Comparison of ENCODE assay signal across 11 cellular contexts in the genomic region with DNA sequence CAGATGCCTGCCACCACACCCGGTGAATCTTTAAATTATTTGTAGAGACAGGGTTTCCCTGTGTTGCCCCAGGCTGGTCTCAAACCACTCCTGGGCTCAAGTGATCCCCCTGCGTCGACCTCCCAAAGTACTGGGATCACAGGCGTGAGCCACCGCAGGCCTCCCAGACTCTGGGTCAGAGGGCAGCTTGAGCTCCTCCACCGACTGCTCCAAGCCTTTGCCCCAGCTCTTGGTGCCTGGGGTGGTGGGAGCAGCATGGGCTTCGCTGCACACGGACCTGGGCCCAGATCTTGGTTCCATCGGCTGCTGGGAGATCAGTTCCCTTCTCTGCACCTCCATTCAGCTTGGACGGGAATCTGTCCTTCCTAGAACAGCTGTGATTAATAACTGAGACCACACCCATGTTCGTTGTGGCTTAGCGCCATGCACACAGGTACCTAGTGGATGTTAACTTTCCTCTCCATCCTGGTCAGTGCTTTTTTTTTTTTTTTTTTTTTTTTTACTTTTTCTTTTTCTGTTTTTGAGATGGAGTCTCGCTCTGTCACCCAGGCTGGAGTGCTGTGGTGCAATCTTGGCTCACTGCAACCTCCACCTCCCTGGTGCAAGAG.
DNase-seq lines count a peak whose midpoint lies in the region; ATAC-seq and TF ChIP-seq lines count a peak whose summit lies in the region.
"Had no signal": no experiment of that assay in that cellular context is flagged by ENCODE, and none has a peak within 500 bp of the region (broad histone marks: within the 10 kb centered on the region; RNA-seq: fewer than 3 reads in every experiment).

No MANE protein-coding gene starts in this region.

- H3K27ac ChIP-seq in mammary epithelial cell (ENCODE audit: insufficient read depth, low read depth, low read length) (peak overlapping the region; percentile 23), lung (ENCODE audit: low read depth in 1 of 2, low read length in 1 of 2) (peak overlapping the region; percentile 30 to 80), thymus (ENCODE audit: low read depth) (peak overlapping the region; percentile 78)
- H3K27ac ChIP-seq: HL-60 had no signal

- no peaks in the 10 kb centered on the region for H3K9me3 Mint-ChIP-seq in T-helper 2 cell treated with Interferon-gamma antibody and Interleukin-4, amounts not matched to agents 5 μg/mL and 100 μg/mL, for 36 hours

- H3K36me3 Mint-ChIP-seq in T-helper 2 cell treated with Interferon-gamma antibody and Interleukin-4, amounts not matched to agents 5 μg/mL and 100 μg/mL, for 36 hours (ENCODE audit: low read depth) = no peaks in the 10 kb centered on the region

- H3K27me3 Mint-ChIP-seq in T-helper 2 cell treated with Interferon-gamma antibody and Interleukin-4, amounts not matched to agents 5 μg/mL and 100 μg/mL, for 36 hours (ENCODE audit: low read depth) = no peaks in the 10 kb centered on the region

- H3K4me3 ChIP-seq in mammary epithelial cell (replicated peaks in 1 of 3; ENCODE audit: insufficient read depth in 1 of 3, low read depth in 2 of 3, low read length in 3 of 3) = no peak overlapping the region
- H3K4me3 ChIP-seq in lung = no peak overlapping the region
- no peak overlapping the region for H3K4me3 ChIP-seq in thymus (ENCODE audit: low read length)

- no TSS peak for BruUV-seq in mammary epithelial cell (replicated peaks; lab: Mats Ljungman, UMichigan)

- H3K36me3 ChIP-seq in mammary epithelial cell (ENCODE audit: insufficient read depth, low read length) (no peaks in the 10 kb centered on the region), lung (ENCODE audit: control insufficient read depth in 2 of 2, insufficient read depth in 2 of 2, low read length in 2 of 2) (no peaks in the 10 kb centered on the region), thymus (ENCODE audit: control insufficient read depth, insufficient read depth) (peaks cover 7% of the 10 kb centered on the region)

- peak overlapping the region; percentile 38 for H3K4me2 ChIP-seq in mammary epithelial cell (ENCODE audit: insufficient read depth, low read depth, low read length)

- no peak overlapping the region for H3K9ac ChIP-seq in mammary epithelial cell (ENCODE audit: insufficient read depth, low read length)

- no peak overlapping the region for H2AFZ ChIP-seq in mammary epithelial cell (ENCODE audit: low read depth, low read length)

- TF ChIP-seq CTCF in mammary epithelial cell (conservative IDR thresholded peaks at IDR 0.05 in 1 of 2, IDR thresholded peaks at IDR 0.05 in 1 of 2; ENCODE audit: extremely low read depth in 1 of 2, insufficient read depth in 1 of 2, low read depth in 1 of 2, low read length in 2 of 2) = no peak
- no peak for TF ChIP-seq CTCF in lung (IDR thresholded peaks at IDR 0.05; ENCODE audit: control extremely low read depth, extremely low read depth)

- ATAC-seq in lung (ENCODE audit: insufficient read depth, low FRiP score) (no peak), left lobe of liver (no peak)

- 87% methylated on average over 9 of the region's 13 CpGs for WGBS in mammary epithelial cell (ENCODE audit: low coverage, missing lambda C conversion rate)
- WGBS in lung, 2 donors = 82 to 87% methylated on average over 13 of the region's 13 CpGs
- whole genome bisulfite sequencing in thymus = 91% methylated on average over 13 of the region's 13 CpGs

- H4K20me1 ChIP-seq in mammary epithelial cell (ENCODE audit: insufficient read depth, low read length) = no peaks in the 10 kb centered on the region

- in situ Hi-C loops in mammary epithelial cell (cut with MboI; ENCODE audit: low sequenced_read_pairs in 2 of 2) = no loop called here

- dilution Hi-C loops in mammary epithelial cell (cut with HindIII; ENCODE audit: low sequenced_read_pairs) = no loop called here

- H3K27me3 ChIP-seq in mammary epithelial cell (ENCODE audit: insufficient read depth, low read length) (no peaks in the 10 kb centered on the region), lung (ENCODE audit: control insufficient read depth, insufficient read depth) (no peaks in the 10 kb centered on the region), thymus (ENCODE audit: control insufficient read depth, insufficient read depth) (no peaks in the 10 kb centered on the region)

- H3K27ac Mint-ChIP-seq in T-helper 2 cell treated with Interferon-gamma antibody and Interleukin-4, amounts not matched to agents 5 μg/mL and 100 μg/mL, for 36 hours = no peak overlapping the region

- H3K9me3 ChIP-seq in mammary epithelial cell (replicated peaks; ENCODE audit: insufficient read depth, low read length) (no peaks in the 10 kb centered on the region), lung (ENCODE audit: control insufficient read depth in 2 of 2, insufficient read depth in 1 of 2, low read length in 1 of 2) (no peaks in the 10 kb centered on the region), thymus (ENCODE audit: control insufficient read depth) (no peaks in the 10 kb centered on the region)

- CTCF ChIA-PET in mammary epithelial cell (lab: Charles Lee; ENCODE audit: low non-redundant PET) = no interaction called here

- H3K4me3 Mint-ChIP-seq in T-helper 2 cell treated with Interferon-gamma antibody and Interleukin-4, amounts not matched to agents 5 μg/mL and 100 μg/mL, for 36 hours = no peak overlapping the region

- H3K79me2 ChIP-seq in mammary epithelial cell (ENCODE audit: insufficient read depth, low read length) = peaks cover 4% of the 10 kb centered on the region

- H3K4me1 ChIP-seq in mammary epithelial cell (ENCODE audit: insufficient read depth, low read length) = peaks cover 22% of the 10 kb centered on the region
- H3K4me1 ChIP-seq in lung (ENCODE audit: control insufficient read depth in 2 of 2, insufficient read depth in 2 of 2, low read length in 2 of 2) = peaks cover 12 to 18% of the 10 kb centered on the region in 2 donors
- peaks cover 16% of the 10 kb centered on the region for H3K4me1 ChIP-seq in thymus (ENCODE audit: control insufficient read depth, insufficient read depth, low read length)

- H3K4me1 Mint-ChIP-seq in T-helper 2 cell treated with Interferon-gamma antibody and Interleukin-4, amounts not matched to agents 5 μg/mL and 100 μg/mL, for 36 hours (ENCODE audit: low read depth) = peaks cover 2% of the 10 kb centered on the region

- peak; percentile 1 for DNase-seq in DMS153 (lab: John Stamatoyannopoulos, UW)
- DNase-seq in DMS153 treated with DMSO at 0.1 percent for 48 hours (lab: John Stamatoyannopoulos, UW; ENCODE audit: unreplicated experiment) = no peak
- DNase-seq in mammary epithelial cell = peak; percentile 28
- DNase-seq in lung (ENCODE audit: low spot score) = no peak
- DNase-seq in NCI-H526 (lab: John Stamatoyannopoulos, UW) = no peak
- no peak for DNase-seq in T-helper 2 cell treated with Interferon-gamma antibody and Interleukin-4, amounts not matched to agents 5 μg/mL and 100 μg/mL, for 36 hours (ENCODE audit: low spot score)
- no peak for DNase-seq in left lobe of liver (ENCODE audit: low spot score)
- DNase-seq: 8988T, DMS53 had no signal

- intact Hi-C loops in mammary epithelial cell (cut with micrococcal nuclease) = loop anchor here (2.0 kb wide), 1 partner anchor 294 kb away; no protein-coding TSS in a partner anchor

Comparison
In these comparisons a context has a peak if more than half of its experiments do, and no peak if none do; other contexts are left out.
1. DNase-seq: peak in DMS153 (single experiment) and mammary epithelial cell (single experiment); none in DMS153 treated with DMSO at 0.1 percent for 48 hours (single experiment), lung (single experiment), NCI-H526 (0 of 2), T-helper 2 cell treated with Interferon-gamma antibody and Interleukin-4, amounts not matched to agents 5 μg/mL and 100 μg/mL, for 36 hours (single experiment) and left lobe of liver (single experiment).
2. H3K27ac ChIP-seq: peak in every context shown above with its lines; median percentile 78 in thymus; 55 in lung; 23 in mammary epithelial cell.